1 cellular context compared by ENCODE assay signal in the genomic region with DNA sequence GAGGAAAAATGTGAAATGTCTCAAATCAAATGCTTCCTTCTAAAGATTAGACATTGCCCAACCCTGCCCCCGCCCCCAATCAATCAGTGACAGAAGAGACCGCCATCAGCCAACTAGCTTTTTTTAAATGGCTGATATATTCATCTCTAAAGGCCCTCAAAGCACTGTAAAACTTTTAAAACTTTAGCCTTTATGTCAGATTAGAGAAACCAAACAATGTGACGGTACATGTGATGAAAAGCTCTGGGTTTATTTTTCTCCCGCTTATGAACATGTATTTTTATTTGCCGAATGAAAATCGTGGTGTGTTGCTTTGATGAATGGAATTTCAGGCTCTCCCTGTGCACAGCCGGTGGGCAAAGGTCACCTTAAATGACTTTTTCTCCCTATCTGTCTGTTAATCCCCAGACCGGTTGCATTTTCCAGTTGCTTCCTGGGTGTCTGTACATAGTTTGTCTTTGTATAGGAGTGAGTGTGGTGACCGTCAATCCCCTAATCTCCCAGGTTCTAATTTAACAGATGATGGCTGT.
TF ChIP-seq lines count a peak whose summit lies in the region.

No MANE protein-coding gene starts in this region.

TF ChIP-seq in GM12878, 131 proteins besides CTCF, POLR2A, EP300 and RAD21:
- TF ChIP-seq FOS (IDR thresholded peaks at IDR 0.05; ENCODE audit: borderline replicate concordance, extremely low read depth, insufficient read length) (no peak), FOXK2 (IDR thresholded peaks at IDR 0.05) (no peak), YBX1 (IDR thresholded peaks at IDR 0.05) (no peak), POLR2AphosphoS2 (IDR thresholded peaks at IDR 0.05; ENCODE audit: low read depth, low read length) (0 out of 2 replicates have a peak, but pooled peaks have one; percentile 38)
- TF ChIP-seq, protein P1, sequence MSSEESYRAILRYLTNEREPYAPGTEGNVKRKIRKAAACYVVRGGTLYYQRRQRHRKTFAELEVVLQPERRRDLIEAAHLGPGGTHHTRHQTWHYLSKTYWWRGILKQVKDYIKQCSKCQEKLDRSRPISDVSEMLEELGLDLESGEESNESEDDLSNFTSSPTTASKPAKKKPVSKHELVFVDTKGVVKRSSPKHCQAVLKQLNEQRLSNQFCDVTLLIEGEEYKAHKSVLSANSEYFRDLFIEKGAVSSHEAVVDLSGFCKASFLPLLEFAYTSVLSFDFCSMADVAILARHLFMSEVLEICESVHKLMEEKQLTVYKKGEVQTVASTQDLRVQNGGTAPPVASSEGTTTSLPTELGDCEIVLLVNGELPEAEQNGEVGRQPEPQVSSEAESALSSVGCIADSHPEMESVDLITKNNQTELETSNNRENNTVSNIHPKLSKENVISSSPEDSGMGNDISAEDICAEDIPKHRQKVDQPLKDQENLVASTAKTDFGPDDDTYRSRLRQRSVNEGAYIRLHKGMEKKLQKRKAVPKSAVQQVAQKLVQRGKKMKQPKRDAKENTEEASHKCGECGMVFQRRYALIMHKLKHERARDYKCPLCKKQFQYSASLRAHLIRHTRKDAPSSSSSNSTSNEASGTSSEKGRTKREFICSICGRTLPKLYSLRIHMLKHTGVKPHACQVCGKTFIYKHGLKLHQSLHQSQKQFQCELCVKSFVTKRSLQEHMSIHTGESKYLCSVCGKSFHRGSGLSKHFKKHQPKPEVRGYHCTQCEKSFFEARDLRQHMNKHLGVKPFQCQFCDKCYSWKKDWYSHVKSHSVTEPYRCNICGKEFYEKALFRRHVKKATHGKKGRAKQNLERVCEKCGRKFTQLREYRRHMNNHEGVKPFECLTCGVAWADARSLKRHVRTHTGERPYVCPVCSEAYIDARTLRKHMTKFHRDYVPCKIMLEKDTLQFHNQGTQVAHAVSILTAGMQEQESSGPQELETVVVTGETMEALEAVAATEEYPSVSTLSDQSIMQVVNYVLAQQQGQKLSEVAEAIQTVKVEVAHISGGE (CRISPR knock-in tag; IDR thresholded peaks at IDR 0.05), result no peak
TF ChIP-seq in GM12878: peak in this region for 1.
